Comparison of ENCODE assay signal across 8 cellular contexts in the genomic region with DNA sequence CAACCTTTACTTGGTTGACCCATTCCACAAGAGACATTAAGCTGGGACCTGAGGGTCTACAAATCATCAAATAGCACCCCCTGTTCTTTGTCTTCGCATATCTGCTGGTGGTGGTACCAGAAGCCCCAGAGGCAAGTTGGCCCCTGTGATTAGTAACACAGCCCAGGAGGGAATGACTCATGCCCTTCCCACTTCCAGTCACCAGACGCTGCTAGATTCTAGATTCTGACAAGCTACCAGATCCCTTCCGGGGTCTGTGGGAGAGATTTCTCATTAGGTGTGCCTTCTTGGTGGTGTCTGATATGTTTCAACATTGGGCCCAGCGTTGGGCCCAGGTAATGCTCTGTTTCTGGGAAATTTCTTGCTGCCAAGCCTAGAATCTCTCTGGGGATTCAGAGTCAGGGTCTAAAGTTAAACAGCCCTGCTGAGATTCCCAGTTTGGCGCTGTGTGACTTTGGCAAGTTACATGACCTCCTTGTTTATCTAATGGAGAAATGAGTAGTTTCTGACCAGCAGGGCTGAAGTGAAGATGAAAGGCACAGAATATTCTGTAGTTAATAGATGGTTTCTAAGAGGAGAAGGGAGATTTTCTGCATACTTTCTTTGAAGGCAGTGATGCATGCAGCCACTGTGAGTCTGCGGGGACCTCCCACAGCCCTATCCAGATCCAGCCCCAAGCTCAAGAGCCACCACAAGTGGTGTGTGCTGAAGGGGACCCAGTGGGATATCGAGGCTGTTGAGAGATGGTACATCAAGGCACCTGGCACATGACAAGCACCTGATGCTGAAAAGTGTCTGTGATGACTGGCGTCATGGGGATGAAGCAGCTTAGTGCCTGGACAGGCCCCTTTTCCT. TPM values are rescaled to one million over a fixed set of nuclear protein-coding genes. Genes with fewer than 3 reads are reported as not detected.
DNase-seq lines count a peak whose midpoint lies in the region; TF ChIP-seq lines count a peak whose summit lies in the region.

No MANE protein-coding gene starts in this region.

- H3K9me3 Mint-ChIP-seq in activated naive CD4-positive, alpha-beta T cell treated with anti-CD3 and anti-CD28 coated beads for 36 hours: no peaks in the 10 kb centered on the region
- no peaks in the 10 kb centered on the region for H3K9me3 Mint-ChIP-seq in immature natural killer cell
- H3K9me3 Mint-ChIP-seq in nephron progenitor cell: no peaks in the 10 kb centered on the region

- TF ChIP-seq CTCF in dorsolateral prefrontal cortex (IDR thresholded peaks at IDR 0.05 in 54 of 56, conservative IDR thresholded peaks at IDR 0.05 in 2 of 56; ENCODE audit: low read depth in 1 of 56, partially characterized antibody in 56 of 56) (no peak), nephron progenitor cell (IDR thresholded peaks at IDR 0.05) (no peak)

- DNase-seq in COLO829 (ENCODE audit: low spot score) (peak; percentile 86), H4 (ENCODE audit: low spot score) (peak; percentile 90), NCI-H510A (lab: John Stamatoyannopoulos, UW) (peak; percentile 85), immature natural killer cell (no peak), dorsolateral prefrontal cortex (no peak), nephron progenitor cell (no peak)
- peak; percentile 89 for DNase-seq in activated naive CD4-positive, alpha-beta T cell treated with anti-CD3 and anti-CD28 coated beads for 36 hours
- DNase-seq in stimulated activated CD8-positive, alpha-beta memory T cell treated with anti-CD3 and anti-CD28 coated beads, Interleukin-2, amount 100 ng/mL, for 1 hour (ENCODE audit: low read depth in 2 of 2): peak; percentile 34 to 47

- H3K4me3 ChIP-seq in dorsolateral prefrontal cortex: no peak overlapping the region

- intact Hi-C loops in activated naive CD4-positive, alpha-beta T cell treated with anti-CD3 and anti-CD28 coated beads for 36 hours (cut with micrococcal nuclease): loop anchor here (1.0 to 5.0 kb wide), 4 partner anchors 19 to 392 kb away; no protein-coding TSS in a partner anchor
- intact Hi-C loops in dorsolateral prefrontal cortex (cut with DNase I): no loop called here

- CTCF ChIA-PET in activated naive CD4-positive, alpha-beta T cell treated with anti-CD3 and anti-CD28 coated beads for 36 hours (lab: Charles Lee): interaction anchor here (0.6 to 5.5 kb wide), 8 partner anchors 10 to 102 kb away, joined by 3 to 46 read pairs (median 4); no protein-coding TSS in a partner anchor

- no peaks in the 10 kb centered on the region for H3K27me3 ChIP-seq in dorsolateral prefrontal cortex

- H3K27me3 Mint-ChIP-seq in activated naive CD4-positive, alpha-beta T cell treated with anti-CD3 and anti-CD28 coated beads for 36 hours (ENCODE audit: low read depth): no peaks in the 10 kb centered on the region
- H3K27me3 Mint-ChIP-seq in immature natural killer cell (ENCODE audit: low read depth in 3 of 3) (peaks cover 2 to 11% (median 3%) of the 10 kb centered on the region in 3 donors), nephron progenitor cell (ENCODE audit: low read depth, poor library complexity) (peaks cover 13% of the 10 kb centered on the region)

- peaks cover 46% of the 10 kb centered on the region for H3K4me1 Mint-ChIP-seq in activated naive CD4-positive, alpha-beta T cell treated with anti-CD3 and anti-CD28 coated beads for 36 hours (ENCODE audit: low read depth)
- H3K4me1 Mint-ChIP-seq in immature natural killer cell (peaks cover 55 to 61% of the 10 kb centered on the region in 2 donors), nephron progenitor cell (peaks cover 42% of the 10 kb centered on the region)

- H3K4me3 Mint-ChIP-seq in activated naive CD4-positive, alpha-beta T cell treated with anti-CD3 and anti-CD28 coated beads for 36 hours: peak overlapping the region; percentile 60
- H3K4me3 Mint-ChIP-seq in immature natural killer cell (peak overlapping the region; percentile 55 to 83 (median 66)), nephron progenitor cell (no peak overlapping the region)

- peak overlapping the region; percentile 100 for H3K27ac Mint-ChIP-seq in activated naive CD4-positive, alpha-beta T cell treated with anti-CD3 and anti-CD28 coated beads for 36 hours
- H3K27ac Mint-ChIP-seq in immature natural killer cell (peak overlapping the region; percentile 57 to 97 (median 89)), nephron progenitor cell (no peak overlapping the region)

- H3K27ac ChIP-seq in dorsolateral prefrontal cortex: peak overlapping the region in 24 of 59 donors; percentile 2 to 77 (median 36)

- H3K36me3 Mint-ChIP-seq in activated naive CD4-positive, alpha-beta T cell treated with anti-CD3 and anti-CD28 coated beads for 36 hours (ENCODE audit: low read depth): peaks cover 20% of the 10 kb centered on the region
- H3K36me3 Mint-ChIP-seq in immature natural killer cell (peaks cover 11 to 31% (median 12%) of the 10 kb centered on the region in 3 donors), nephron progenitor cell (ENCODE audit: low read depth) (no peaks in the 10 kb centered on the region)

RNA-seq across cellular contexts. Expression of gene TRPV2, which starts 3.9 kb away (rescaled TPM):
- 4.8 and 5.5 TPM in 2 replicates for total RNA-seq in H4 (2014; rRNA removed; shearing (Covaris generic))
- total RNA-seq in activated naive CD4-positive, alpha-beta T cell treated with anti-CD3 and anti-CD28 coated beads for 36 hours: 10 to 100 TPM; 23.7 to 24.8 TPM
- polyA plus RNA-seq in immature natural killer cell: 100 to 1,000 TPM; 151 to 206 (median 202) TPM
- total RNA-seq in dorsolateral prefrontal cortex: 10 to 100 TPM in 114 of 120 experiments, 1 to 10 TPM in 6; 7.6 to 32.7 (median 16.2) TPM

RNA-seq across cellular contexts. Expression of gene UBB, which starts 38.4 kb away (rescaled TPM):
- total RNA-seq in H4 (2014; rRNA removed; shearing (Covaris generic)): 1,938 and 1,951 TPM in 2 replicates
- 1,000 to 10,000 TPM; 1,579 to 1,628 TPM for total RNA-seq in activated naive CD4-positive, alpha-beta T cell treated with anti-CD3 and anti-CD28 coated beads for 36 hours
- polyA plus RNA-seq in immature natural killer cell: 1,000 to 10,000 TPM; 3,354 to 4,873 (median 3,832) TPM
- total RNA-seq in dorsolateral prefrontal cortex: 1,000 to 10,000 TPM in 119 of 120 experiments, 100 to 1,000 TPM in 1; 963 to 2,431 (median 1,830) TPM

Comparison
In these comparisons a context has a peak if more than half of its experiments do, and no peak if none do; other contexts are left out.
1. DNase-seq: peak in COLO829 (single experiment), H4 (single experiment), NCI-H510A (single experiment), activated naive CD4-positive, alpha-beta T cell treated with anti-CD3 and anti-CD28 coated beads for 36 hours (single experiment) and stimulated activated CD8-positive, alpha-beta memory T cell treated with anti-CD3 and anti-CD28 coated beads, Interleukin-2, amount 100 ng/mL, for 1 hour (2 of 2); none in immature natural killer cell (0 of 3), dorsolateral prefrontal cortex (0 of 10) and nephron progenitor cell (single experiment).